Comparison of ENCODE assay signal across 8 cellular contexts in genomic region chr1:112704908-112705627, GRCh38. TPM values are rescaled to one million over a fixed set of nuclear protein-coding genes. Genes with fewer than 3 reads are reported as not detected.
DNase-seq lines count a peak whose midpoint lies in the region; ATAC-seq and TF ChIP-seq lines count a peak whose summit lies in the region.

No MANE protein-coding gene starts in this region.

- peak overlapping the region; percentile 88 for H3K27ac Mint-ChIP-seq in activated naive CD4-positive, alpha-beta T cell treated with anti-CD3 and anti-CD28 coated beads, Interleukin-2, amount 10 ng/mL, durations not matched to agents 7 days and 5 days

- peak overlapping the region; percentile 58 for H2AFZ ChIP-seq in neuronal stem cell (ENCODE audit: low read length)

- peak overlapping the region; percentile 66 for H3K4me3 Mint-ChIP-seq in activated naive CD4-positive, alpha-beta T cell treated with anti-CD3 and anti-CD28 coated beads, Interleukin-2, amount 10 ng/mL, durations not matched to agents 7 days and 5 days

- TF ChIP-seq EP300 in gastroesophageal sphincter (IDR thresholded peaks at IDR 0.05): no peak

- peak overlapping the region; percentile 91 for H2AK5ac ChIP-seq in neuronal stem cell (ENCODE audit: low read depth, low read length)

- H2BK5ac ChIP-seq in neuronal stem cell (ENCODE audit: low read length): no peak overlapping the region

- no peak overlapping the region for H2BK12ac ChIP-seq in neuronal stem cell (ENCODE audit: low read length)

- H3K36me3 ChIP-seq in gastroesophageal sphincter: peaks cover 0 to 26% of the 10 kb centered on the region in 2 donors
- peaks cover 11 to 41% of the 10 kb centered on the region in 2 donors for H3K36me3 ChIP-seq in neuronal stem cell (replicated peaks in 1 of 2; ENCODE audit: control insufficient read depth in 2 of 2, insufficient read depth in 2 of 2, low read length in 2 of 2)

- peaks cover 65% of the 10 kb centered on the region for H3K4me1 Mint-ChIP-seq in activated naive CD4-positive, alpha-beta T cell treated with anti-CD3 and anti-CD28 coated beads, Interleukin-2, amount 10 ng/mL, durations not matched to agents 7 days and 5 days

- H4K8ac ChIP-seq in neuronal stem cell (ENCODE audit: low read depth, low read length): no peak overlapping the region

- peak overlapping the region; percentile 13 for H2BK120ac ChIP-seq in neuronal stem cell (ENCODE audit: low read depth, low read length)

- H4K91ac ChIP-seq in neuronal stem cell (ENCODE audit: low read depth, low read length, poor library complexity): no peak overlapping the region

- peak overlapping the region; percentile 81 for H3K18ac ChIP-seq in neuronal stem cell (ENCODE audit: low read length)

- H3K4me3 ChIP-seq in gastroesophageal sphincter: peak overlapping the region; percentile 94 to 97
- peak overlapping the region; percentile 7 to 64 for H3K4me3 ChIP-seq in neuronal stem cell (ENCODE audit: low read length in 2 of 2)

- CTCF ChIA-PET in activated naive CD4-positive, alpha-beta T cell treated with anti-CD3 and anti-CD28 coated beads, Interleukin-2, amount 10 ng/mL, durations not matched to agents 7 days and 5 days (lab: Charles Lee): interaction anchor here (0.7 to 3.7 kb wide), 5 partner anchors 10 to 314 kb away, joined by 3 to 12 read pairs (median 4); partner anchors contain the start of genes MOV10 and PPM1J

- no peaks in the 10 kb centered on the region for H3K9me3 Mint-ChIP-seq in activated naive CD4-positive, alpha-beta T cell treated with anti-CD3 and anti-CD28 coated beads, Interleukin-2, amount 10 ng/mL, durations not matched to agents 7 days and 5 days

- H3K79me1 ChIP-seq in neuronal stem cell (ENCODE audit: low read depth, low read length): peaks cover 4% of the 10 kb centered on the region

- no peak overlapping the region for H3K9ac ChIP-seq in neuronal stem cell (ENCODE audit: low read depth, low read length, poor library complexity)

- H3K27me3 Mint-ChIP-seq in activated naive CD4-positive, alpha-beta T cell treated with anti-CD3 and anti-CD28 coated beads, Interleukin-2, amount 10 ng/mL, durations not matched to agents 7 days and 5 days: peaks cover 30% of the 10 kb centered on the region

- DNase-seq in DMS79 treated with DMSO at 0.1 percent for 48 hours (lab: John Stamatoyannopoulos, UW) (peak; percentile 90), NOMO-1 (lab: John Stamatoyannopoulos, UW; ENCODE audit: unreplicated experiment in 2 of 2) (peak; percentile 55 to 63), neuronal stem cell (ENCODE audit: low spot score) (peak; percentile 83), NCI-H1092 (lab: John Stamatoyannopoulos, UW) (no peak)
- DNase-seq in activated naive CD4-positive, alpha-beta T cell treated with anti-CD3 and anti-CD28 coated beads, Interleukin-2, amount 10 ng/mL, durations not matched to agents 7 days and 5 days: peak; percentile 79

- peak in 1 of 4 experiments; percentile 16 for TF ChIP-seq CTCF in gastroesophageal sphincter (IDR thresholded peaks at IDR 0.05)

- ATAC-seq in GM19395 (IDR thresholded peaks at IDR 0.05; ENCODE audit: unreplicated experiment) (peak; percentile 76), HG03442 (IDR thresholded peaks at IDR 0.05; ENCODE audit: unreplicated experiment) (peak; percentile 56), gastroesophageal sphincter (peak; percentile 71)

- peak overlapping the region; percentile 76 for H3K23ac ChIP-seq in neuronal stem cell (ENCODE audit: low read depth, low read length, poor library complexity)

- H3K14ac ChIP-seq in neuronal stem cell (ENCODE audit: low read length): no peak overlapping the region

- H3K4ac ChIP-seq in neuronal stem cell (ENCODE audit: low read length): no peak overlapping the region

- no peak overlapping the region for H2BK15ac ChIP-seq in neuronal stem cell (ENCODE audit: low read length)

- peak overlapping the region; percentile 63 for H3K4me2 ChIP-seq in neuronal stem cell (ENCODE audit: insufficient read depth, low read length, poor library complexity, severe bottlenecking)

- H3K27me3 ChIP-seq in gastroesophageal sphincter (no peaks in the 10 kb centered on the region), neuronal stem cell (ENCODE audit: control insufficient read depth in 3 of 3, insufficient read depth in 3 of 3, low read depth in 1 of 3, low read length in 3 of 3) (peaks cover 0 to 20% (median 0%) of the 10 kb centered on the region in 3 experiments)

- H3K4me1 ChIP-seq in gastroesophageal sphincter: peaks cover 5 to 69% (median 50%) of the 10 kb centered on the region in 3 donors
- peaks cover 27 to 32% of the 10 kb centered on the region in 2 donors for H3K4me1 ChIP-seq in neuronal stem cell (ENCODE audit: control insufficient read depth in 2 of 2, insufficient read depth in 1 of 2, low read depth in 1 of 2, low read length in 2 of 2)

- peak; percentile 20 to 38 for TF ChIP-seq POLR2A in gastroesophageal sphincter (IDR thresholded peaks at IDR 0.05)

- H3K27ac ChIP-seq in gastroesophageal sphincter (peak overlapping the region; percentile 68 to 100 (median 94)), neuronal stem cell (replicated peaks; ENCODE audit: low read length) (peak overlapping the region; percentile 35)

- H3K9me3 ChIP-seq in gastroesophageal sphincter: no peaks in the 10 kb centered on the region
- no peaks in the 10 kb centered on the region for H3K9me3 ChIP-seq in neuronal stem cell (replicated peaks in 1 of 2; ENCODE audit: control insufficient read depth in 2 of 2, insufficient read depth in 1 of 2, low read depth in 1 of 2, low read length in 2 of 2)

- H3K36me3 Mint-ChIP-seq in activated naive CD4-positive, alpha-beta T cell treated with anti-CD3 and anti-CD28 coated beads, Interleukin-2, amount 10 ng/mL, durations not matched to agents 7 days and 5 days: peaks cover 7% of the 10 kb centered on the region

- WGBS in gastroesophageal sphincter (ENCODE audit: low coverage in 1 of 2), 2 donors: 0 to 6% methylated on average over 4 to 7 of the region's 13 CpGs
- WGBS in neuronal stem cell (ENCODE audit: extremely low coverage in 2 of 2, insufficient read length in 2 of 2, insufficient replicate concordance in 1 of 2), 2 donors: no CpG with 5 or more reads among the region's 13 CpGs

RNA-seq across cellular contexts. Expression of gene RHOC, which starts 1.9 kb away (rescaled TPM):
- total RNA-seq in gastroesophageal sphincter: 100 to 1,000 TPM; 183 to 354 (median 240) TPM
- 62.8 TPM for polyA plus RNA-seq in neuronal stem cell (2013, experiment 1 of 2)
- 63.2 TPM for polyA plus RNA-seq in neuronal stem cell (2013, experiment 2 of 2)

RNA-seq across cellular contexts. Expression of gene PPM1J, which starts 10.1 kb away (rescaled TPM):
- 1 to 10 TPM in 2 of 4 donors, under 1 TPM in 2; 0.35 to 2.8 (median 1.7) TPM for total RNA-seq in gastroesophageal sphincter
- 3.8 TPM for polyA plus RNA-seq in neuronal stem cell (2013, experiment 1 of 2)
- 3.8 TPM for polyA plus RNA-seq in neuronal stem cell (2013, experiment 2 of 2)

RNA-seq across cellular contexts. Expression of gene MOV10, which starts 30.6 kb away (rescaled TPM):
- 10 to 100 TPM; 13.4 to 25.3 (median 18.8) TPM for total RNA-seq in gastroesophageal sphincter
- polyA plus RNA-seq in neuronal stem cell (2013, experiment 1 of 2): 58.9 TPM
- polyA plus RNA-seq in neuronal stem cell (2013, experiment 2 of 2): 58.7 TPM
